In genomic region chr6:122839477-122839876, GRCh38 we compare ENCODE assay signal across 1 cellular context.
TF ChIP-seq lines count a peak whose summit lies in the region.

No MANE protein-coding gene starts in this region.

TF ChIP-seq in H1, 55 proteins besides CTCF, POLR2A, EP300 and RAD21:
- TF ChIP-seq E2F6 (IDR thresholded peaks at IDR 0.05) (no peak), SIX5 (IDR thresholded peaks at IDR 0.05; ENCODE audit: low read depth, low read length) (no peak), MAX (IDR thresholded peaks at IDR 0.05) (no peak), ATF2 (IDR thresholded peaks at IDR 0.05; ENCODE audit: low read length) (no peak), RBBP5 (IDR thresholded peaks at IDR 0.05; ENCODE audit: borderline replicate concordance, low read depth, low read length) (no peak), NRF1 (IDR thresholded peaks at IDR 0.05; ENCODE audit: low read depth, low read length) (no peak), ATF3 (IDR thresholded peaks at IDR 0.05; ENCODE audit: insufficient read depth, low read depth, low read length) (no peak), SAP30 (IDR thresholded peaks at IDR 0.05; ENCODE audit: insufficient read depth, insufficient replicate concordance, low read length) (no peak), CBX8 (IDR thresholded peaks at IDR 0.05; ENCODE audit: borderline replicate concordance, low read depth, low read length) (no peak), POU5F1 (IDR thresholded peaks at IDR 0.05; ENCODE audit: low read depth, low read length) (no peak), BACH1 (IDR thresholded peaks at IDR 0.05; ENCODE audit: low read length) (no peak), CTBP2 (IDR thresholded peaks at IDR 0.05; ENCODE audit: borderline replicate concordance, insufficient read depth, insufficient read length, low read length) (no peak), SP1 (IDR thresholded peaks at IDR 0.05; ENCODE audit: low read depth, low read length) (no peak), FOSL1 (IDR thresholded peaks at IDR 0.05; ENCODE audit: insufficient read depth, low read depth, low read length) (no peak), KDM1A (IDR thresholded peaks at IDR 0.05; ENCODE audit: borderline replicate concordance, low read length) (no peak)
